Comparison of ENCODE assay signal across 35 cellular contexts in genomic region chr2:203671876-203672275, GRCh38. TPM values are rescaled to one million over a fixed set of nuclear protein-coding genes. Genes with fewer than 3 reads are reported as not detected.
"Had no signal": no experiment of that assay in that cellular context is flagged by ENCODE, and none has a peak within 500 bp of the region (broad histone marks: within the 10 kb centered on the region; RNA-seq: fewer than 3 reads in every experiment).

No MANE protein-coding gene starts in this region.

- DNase-seq: activated B cell treated with CpG ODN at 0.5 μM for 24 hours; activated CD4-positive, alpha-beta memory T cell treated with anti-CD3 and anti-CD28 coated beads for 36 hours; activated CD4-positive, alpha-beta T cell treated with anti-CD3 and anti-CD28 coated beads, Interleukin-2, amount 10 ng/mL, durations not matched to agents 24 days and 14 days; activated CD8-positive, alpha-beta memory T cell treated with anti-CD3 and anti-CD28 coated beads, Interleukin-2, amount 10 ng/mL, durations not matched to agents 7 days and 5 days; activated CD8-positive, alpha-beta memory T cell treated with anti-CD3 and anti-CD28 coated beads, Interleukin-2, amount 50 U/mL, for 4 hours; activated CD8-positive, alpha-beta T cell treated with anti-CD3 and anti-CD28 coated beads, Interleukin-2, amount 10 ng/mL, durations not matched to agents 7 days and 5 days; activated effector memory CD4-positive, alpha-beta T cell treated with anti-CD3 and anti-CD28 coated beads, Interleukin-2, amount 50 U/mL, for 16 hours; activated naive CD4-positive, alpha-beta T cell; activated naive CD4-positive, alpha-beta T cell treated with anti-CD3 and anti-CD28 coated beads, Interleukin-2, amount 10 ng/mL, durations not matched to agents 7 days and 5 days; activated T-cell treated with anti-CD3 and anti-CD28 coated beads, Interleukin-2, amount 50 U/mL, for 1 hour; activated T-cell treated with anti-CD3 and anti-CD28 coated beads, Interleukin-2, amount 50 U/mL, for 48 hours; amniotic stem cell; anterior cingulate cortex; caudate nucleus; cortex of kidney; dermis blood vessel endothelial cell; effector CD4-positive, alpha-beta T cell; effector memory CD8-positive, alpha-beta T cell; erythroblast; foreskin melanocyte; heart right ventricle; T-helper 1 cell; T-helper 17 cell; T1000; WERI-Rb-1 had no signal

- H3K9me3 ChIP-seq: esophagus muscularis mucosa, gastroesophageal sphincter had no signal

- H3K36me3 ChIP-seq: esophagus muscularis mucosa, gastroesophageal sphincter, heart right ventricle, WERI-Rb-1 had no signal

- H3K4me3 Mint-ChIP-seq: activated B cell treated with CpG ODN at 0.5 μM for 24 hours; activated CD4-positive, alpha-beta memory T cell treated with anti-CD3 and anti-CD28 coated beads for 36 hours; activated CD4-positive, alpha-beta T cell treated with anti-CD3 and anti-CD28 coated beads, Interleukin-2, amount 10 ng/mL, durations not matched to agents 24 days and 14 days; activated CD8-positive, alpha-beta memory T cell treated with anti-CD3 and anti-CD28 coated beads, Interleukin-2, amount 10 ng/mL, durations not matched to agents 7 days and 5 days; activated CD8-positive, alpha-beta T cell treated with anti-CD3 and anti-CD28 coated beads, Interleukin-2, amount 10 ng/mL, durations not matched to agents 7 days and 5 days; activated naive CD4-positive, alpha-beta T cell treated with anti-CD3 and anti-CD28 coated beads, Interleukin-2, amount 10 ng/mL, durations not matched to agents 7 days and 5 days; activated naive CD8-positive, alpha-beta T cell; activated T-helper 1 cell treated with anti-CD3 and anti-CD28 coated beads, Interleukin-12 subunit alpha, Interleukin-12 subunit beta, Interleukin-2, Interleukin-4 antibody, amounts not matched to agents 30 ng/mL and 10 ng/mL and 1 ng/mL, durations not matched to agents 14 hours and 24 hours and 36 hours; effector memory CD8-positive, alpha-beta T cell; T-helper 17 cell; T-helper 2 cell treated with Interferon-gamma antibody and Interleukin-4, amounts not matched to agents 5 μg/mL and 100 μg/mL, for 36 hours had no signal

- H3K27ac Mint-ChIP-seq: activated B cell treated with CpG ODN at 0.5 μM for 24 hours; activated CD4-positive, alpha-beta T cell treated with anti-CD3 and anti-CD28 coated beads, Interleukin-2, amount 10 ng/mL, durations not matched to agents 24 days and 14 days; activated CD8-positive, alpha-beta memory T cell treated with anti-CD3 and anti-CD28 coated beads, Interleukin-2, amount 10 ng/mL, durations not matched to agents 7 days and 5 days; activated CD8-positive, alpha-beta T cell treated with anti-CD3 and anti-CD28 coated beads, Interleukin-2, amount 10 ng/mL, durations not matched to agents 7 days and 5 days; activated naive CD4-positive, alpha-beta T cell treated with anti-CD3 and anti-CD28 coated beads, Interleukin-2, amount 10 ng/mL, durations not matched to agents 7 days and 5 days; activated naive CD8-positive, alpha-beta T cell; activated T-helper 1 cell treated with anti-CD3 and anti-CD28 coated beads, Interleukin-12 subunit alpha, Interleukin-12 subunit beta, Interleukin-2, Interleukin-4 antibody, amounts not matched to agents 30 ng/mL and 10 ng/mL and 1 ng/mL, durations not matched to agents 14 hours and 24 hours and 36 hours; activated T-helper 2 cell treated with anti-CD3 and anti-CD28 coated beads, Interferon-gamma antibody, Interleukin-2, Interleukin-4, amounts not matched to agents 10 μg/mL and 5 μg/mL and 100 μg/mL, durations not matched to agents 14 hours and 24 hours and 36 hours; effector memory CD8-positive, alpha-beta T cell; T-helper 17 cell; T-helper 2 cell treated with Interferon-gamma antibody and Interleukin-4, amounts not matched to agents 5 μg/mL and 100 μg/mL, for 36 hours had no signal

- H3K4me3 ChIP-seq: esophagus muscularis mucosa, gastroesophageal sphincter, heart right ventricle had no signal

- H3K27me3 Mint-ChIP-seq: activated CD4-positive, alpha-beta memory T cell treated with anti-CD3 and anti-CD28 coated beads for 36 hours; activated CD4-positive, alpha-beta T cell treated with anti-CD3 and anti-CD28 coated beads, Interleukin-2, amount 10 ng/mL, durations not matched to agents 24 days and 14 days; activated naive CD4-positive, alpha-beta T cell treated with anti-CD3 and anti-CD28 coated beads, Interleukin-2, amount 10 ng/mL, durations not matched to agents 7 days and 5 days; activated naive CD8-positive, alpha-beta T cell; effector memory CD8-positive, alpha-beta T cell; T-helper 17 cell had no signal

- H3K27me3 ChIP-seq: esophagus muscularis mucosa, gastroesophageal sphincter, heart right ventricle had no signal

- H3K27ac ChIP-seq: esophagus muscularis mucosa, gastroesophageal sphincter, heart right ventricle, WERI-Rb-1 had no signal

- H3K36me3 Mint-ChIP-seq: activated CD4-positive, alpha-beta memory T cell treated with anti-CD3 and anti-CD28 coated beads for 36 hours; activated naive CD8-positive, alpha-beta T cell had no signal

- ATAC-seq: activated CD4-positive, CD25-positive, alpha-beta regulatory T cell treated with anti-CD3 and anti-CD28 coated beads, Interleukin-2, amount 50 U/mL, for 24 hours; activated CD8-positive, alpha-beta memory T cell treated with anti-CD3 and anti-CD28 coated beads, Interleukin-2, amount 10 ng/mL, durations not matched to agents 7 days and 5 days; activated CD8-positive, alpha-beta T cell treated with anti-CD3 and anti-CD28 coated beads, Interleukin-2, amount 10 ng/mL, durations not matched to agents 7 days and 5 days; effector memory CD8-positive, alpha-beta T cell; gastroesophageal sphincter; heart right ventricle; T-helper 17 cell had no signal

RNA-seq across cellular contexts. Expression of gene CD28, which starts 34.6 kb away (rescaled TPM):
- total RNA-seq: activated B cell treated with CpG ODN at 0.5 μM for 24 hours, astrocyte, fibroblast of lung, fibroblast of villous mesenchyme had no signal
